Comparison of ENCODE assay signal across 39 cellular contexts in the genomic region with DNA sequence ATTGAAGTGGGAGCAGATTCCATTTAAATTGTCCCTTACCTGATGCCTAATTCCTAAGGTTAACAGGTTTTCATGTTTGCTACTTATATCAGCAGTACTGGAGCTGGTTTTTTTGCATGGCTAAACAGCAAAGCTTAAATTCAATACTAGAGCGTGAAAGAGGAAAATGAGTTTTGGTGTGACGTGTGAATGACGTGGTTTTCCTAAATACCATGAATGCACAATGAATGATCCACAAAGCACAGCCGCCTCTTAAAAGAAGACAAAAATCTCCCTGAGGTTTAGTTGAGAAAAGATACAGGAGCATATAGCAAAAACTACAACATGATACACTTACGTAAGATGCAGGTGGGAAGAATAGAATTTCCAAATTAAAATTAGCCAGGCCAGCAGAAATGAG.
"Had no signal": no experiment of that assay in that cellular context is flagged by ENCODE, and none has a peak within 500 bp of the region (broad histone marks: within the 10 kb centered on the region; RNA-seq: fewer than 3 reads in every experiment).

No MANE protein-coding gene starts in this region.

- H3K27ac Mint-ChIP-seq: activated naive CD4-positive, alpha-beta T cell treated with anti-CD3 and anti-CD28 coated beads for 36 hours; activated naive CD4-positive, alpha-beta T cell treated with anti-CD3 and anti-CD28 coated beads, Interleukin-2, amount 10 ng/mL, durations not matched to agents 7 days and 5 days; activated naive CD4-positive, alpha-beta T cell treated with anti-CD3 and anti-CD28 coated beads, Interleukin-2, amount 50 U/mL, for 24 hours; activated naive CD4-positive, alpha-beta T cell treated with anti-CD3 and anti-CD28 coated beads, Interleukin-2, amount 50 U/mL, for 72 hours; activated naive CD8-positive, alpha-beta T cell; activated naive CD8-positive, alpha-beta T cell treated with anti-CD3 and anti-CD28 coated beads for 36 hours; activated naive CD8-positive, alpha-beta T cell treated with anti-CD3 and anti-CD28 coated beads, Interleukin-2, amount 10 ng/mL, durations not matched to agents 7 days and 5 days; activated naive CD8-positive, alpha-beta T cell treated with anti-CD3 and anti-CD28 coated beads, Interleukin-2, amount 50 U/mL, for 24 hours; activated T-cell treated with anti-CD3 and anti-CD28 coated beads, Interleukin-2, amount 50 U/mL, for 24 hours; activated T-helper 1 cell treated with anti-CD3 and anti-CD28 coated beads, Interleukin-12 subunit alpha, Interleukin-12 subunit beta, Interleukin-2, Interleukin-4 antibody, amounts not matched to agents 30 ng/mL and 10 ng/mL and 1 ng/mL, durations not matched to agents 14 hours and 24 hours and 36 hours; activated T-helper 17 cell treated with anti-CD3 and anti-CD28 coated beads, Interleukin-2, amount 50 U/mL, for 72 hours; activated T-helper 2 cell treated with anti-CD3 and anti-CD28 coated beads, Interferon-gamma antibody, Interleukin-2, Interleukin-4, amounts not matched to agents 10 μg/mL and 5 μg/mL and 100 μg/mL, durations not matched to agents 14 hours and 24 hours and 36 hours; brain had no signal

- DNase-seq: activated effector memory CD4-positive, alpha-beta T cell treated with anti-CD3 and anti-CD28 coated beads, Interleukin-2, amount 50 U/mL, for 16 hours; activated effector memory CD4-positive, alpha-beta T cell treated with Interleukin-2 at 50 U/mL for 16 hours; activated gamma-delta T cell; activated gamma-delta T cell treated with Interleukin-2 at 50 U/mL for 16 hours; activated naive CD4-positive, alpha-beta T cell; activated naive CD4-positive, alpha-beta T cell treated with anti-CD3 and anti-CD28 coated beads for 36 hours; activated naive CD4-positive, alpha-beta T cell treated with anti-CD3 and anti-CD28 coated beads, Interleukin-2, amount 10 ng/mL, durations not matched to agents 7 days and 5 days; activated naive CD4-positive, alpha-beta T cell treated with anti-CD3 and anti-CD28 coated beads, Interleukin-2, amount 50 U/mL, for 16 hours; activated naive CD4-positive, alpha-beta T cell treated with Interleukin-2 at 50 U/mL for 16 hours; activated naive CD8-positive, alpha-beta T cell treated with anti-CD3 and anti-CD28 coated beads for 36 hours; activated naive CD8-positive, alpha-beta T cell treated with anti-CD3 and anti-CD28 coated beads, Interleukin-2, amount 10 ng/mL, durations not matched to agents 7 days and 5 days; activated naive CD8-positive, alpha-beta T cell treated with anti-CD3 and anti-CD28 coated beads, Interleukin-2, amount 50 U/mL, for 24 hours; activated T-cell treated with anti-CD3 and anti-CD28 coated beads for 4 hours; activated T-cell treated with anti-CD3 and anti-CD28 coated beads, Interleukin-2, amount 50 U/mL, for 1 hour; activated T-cell treated with anti-CD3 and anti-CD28 coated beads, Interleukin-2, amount 50 U/mL, for 24 hours; activated T-cell treated with anti-CD3 and anti-CD28 coated beads, Interleukin-2, amount 50 U/mL, for 4 hours; activated T-cell treated with anti-CD3 and anti-CD28 coated beads, Interleukin-2, amount 50 U/mL, for 48 hours; adrenal gland; amniotic stem cell; amygdala; anterior cingulate cortex; aorta; body of pancreas; brain microvascular endothelial cell; caudate nucleus; central memory CD4-positive, alpha-beta T cell; cerebellar nuclear complex had no signal

- H3K4me1 ChIP-seq: adrenal gland, ascending aorta, body of pancreas, breast epithelium had no signal

- H3K9me3 Mint-ChIP-seq: activated naive CD4-positive, alpha-beta T cell treated with anti-CD3 and anti-CD28 coated beads for 36 hours; activated naive CD4-positive, alpha-beta T cell treated with anti-CD3 and anti-CD28 coated beads, Interleukin-2, amount 50 U/mL, for 24 hours; activated naive CD8-positive, alpha-beta T cell treated with anti-CD3 and anti-CD28 coated beads, Interleukin-2, amount 10 ng/mL, durations not matched to agents 7 days and 5 days; activated naive CD8-positive, alpha-beta T cell treated with anti-CD3 and anti-CD28 coated beads, Interleukin-2, amount 50 U/mL, for 24 hours; activated T-helper 1 cell treated with anti-CD3 and anti-CD28 coated beads, Interleukin-12 subunit alpha, Interleukin-12 subunit beta, Interleukin-2, Interleukin-4 antibody, amounts not matched to agents 30 ng/mL and 10 ng/mL and 1 ng/mL, durations not matched to agents 14 hours and 24 hours and 36 hours; activated T-helper 2 cell treated with anti-CD3 and anti-CD28 coated beads, Interferon-gamma antibody, Interleukin-2, Interleukin-4, amounts not matched to agents 10 μg/mL and 5 μg/mL and 100 μg/mL, durations not matched to agents 14 hours and 24 hours and 36 hours; brain had no signal

- H3K27me3 Mint-ChIP-seq: activated naive CD4-positive, alpha-beta T cell treated with anti-CD3 and anti-CD28 coated beads, Interleukin-2, amount 10 ng/mL, durations not matched to agents 7 days and 5 days; activated naive CD4-positive, alpha-beta T cell treated with anti-CD3 and anti-CD28 coated beads, Interleukin-2, amount 50 U/mL, for 24 hours; activated naive CD8-positive, alpha-beta T cell; activated naive CD8-positive, alpha-beta T cell treated with anti-CD3 and anti-CD28 coated beads for 36 hours; activated naive CD8-positive, alpha-beta T cell treated with anti-CD3 and anti-CD28 coated beads, Interleukin-2, amount 10 ng/mL, durations not matched to agents 7 days and 5 days; activated naive CD8-positive, alpha-beta T cell treated with anti-CD3 and anti-CD28 coated beads, Interleukin-2, amount 50 U/mL, for 24 hours; activated T-cell treated with anti-CD3 and anti-CD28 coated beads, Interleukin-2, amount 50 U/mL, for 24 hours; activated T-helper 17 cell treated with anti-CD3 and anti-CD28 coated beads, Interleukin-2, amount 50 U/mL, for 72 hours; brain; central memory CD8-positive, alpha-beta T cell had no signal

- H3K36me3 Mint-ChIP-seq: activated naive CD4-positive, alpha-beta T cell treated with anti-CD3 and anti-CD28 coated beads, Interleukin-2, amount 10 ng/mL, durations not matched to agents 7 days and 5 days; activated naive CD4-positive, alpha-beta T cell treated with anti-CD3 and anti-CD28 coated beads, Interleukin-2, amount 50 U/mL, for 24 hours; activated naive CD4-positive, alpha-beta T cell treated with anti-CD3 and anti-CD28 coated beads, Interleukin-2, amount 50 U/mL, for 72 hours; activated naive CD8-positive, alpha-beta T cell; activated naive CD8-positive, alpha-beta T cell treated with anti-CD3 and anti-CD28 coated beads for 36 hours; activated naive CD8-positive, alpha-beta T cell treated with anti-CD3 and anti-CD28 coated beads, Interleukin-2, amount 10 ng/mL, durations not matched to agents 7 days and 5 days; brain had no signal

- FAIRE-seq: bronchial epithelial cell had no signal

- H3K9me3 ChIP-seq: adrenal gland, ascending aorta, body of pancreas, breast epithelium had no signal

- H3K4me1 Mint-ChIP-seq: activated naive CD4-positive, alpha-beta T cell treated with anti-CD3 and anti-CD28 coated beads, Interleukin-2, amount 10 ng/mL, durations not matched to agents 7 days and 5 days; activated naive CD4-positive, alpha-beta T cell treated with anti-CD3 and anti-CD28 coated beads, Interleukin-2, amount 50 U/mL, for 24 hours; activated naive CD8-positive, alpha-beta T cell treated with anti-CD3 and anti-CD28 coated beads for 36 hours; activated naive CD8-positive, alpha-beta T cell treated with anti-CD3 and anti-CD28 coated beads, Interleukin-2, amount 10 ng/mL, durations not matched to agents 7 days and 5 days; activated naive CD8-positive, alpha-beta T cell treated with anti-CD3 and anti-CD28 coated beads, Interleukin-2, amount 50 U/mL, for 24 hours; activated T-helper 17 cell treated with anti-CD3 and anti-CD28 coated beads, Interleukin-2, amount 50 U/mL, for 72 hours; central memory CD8-positive, alpha-beta T cell had no signal

- H3K27ac ChIP-seq: adrenal gland, ascending aorta, body of pancreas, brain microvascular endothelial cell, breast epithelium, cardiac muscle cell had no signal

- H3K36me3 ChIP-seq: adrenal gland, ascending aorta, brain microvascular endothelial cell, breast epithelium, cardiac muscle cell had no signal

- H3K4me3 ChIP-seq: adrenal gland, ascending aorta, body of pancreas, breast epithelium, cardiac muscle cell had no signal

- ATAC-seq: activated naive CD4-positive, alpha-beta T cell treated with anti-CD3 and anti-CD28 coated beads, Interleukin-2, amount 50 U/mL, for 72 hours; activated naive CD8-positive, alpha-beta T cell treated with anti-CD3 and anti-CD28 coated beads, Interleukin-2, amount 50 U/mL, for 24 hours; activated T-cell treated with anti-CD3 and anti-CD28 coated beads, Interleukin-2, amount 50 U/mL, for 4 hours; activated T-helper 17 cell treated with anti-CD3 and anti-CD28 coated beads, Interleukin-2, amount 50 U/mL, for 72 hours; body of pancreas had no signal

- H3K4me3 Mint-ChIP-seq: activated naive CD4-positive, alpha-beta T cell treated with anti-CD3 and anti-CD28 coated beads for 36 hours; activated naive CD4-positive, alpha-beta T cell treated with anti-CD3 and anti-CD28 coated beads, Interleukin-2, amount 10 ng/mL, durations not matched to agents 7 days and 5 days; activated naive CD4-positive, alpha-beta T cell treated with anti-CD3 and anti-CD28 coated beads, Interleukin-2, amount 50 U/mL, for 24 hours; activated naive CD8-positive, alpha-beta T cell; activated naive CD8-positive, alpha-beta T cell treated with anti-CD3 and anti-CD28 coated beads for 36 hours; activated naive CD8-positive, alpha-beta T cell treated with anti-CD3 and anti-CD28 coated beads, Interleukin-2, amount 10 ng/mL, durations not matched to agents 7 days and 5 days; activated naive CD8-positive, alpha-beta T cell treated with anti-CD3 and anti-CD28 coated beads, Interleukin-2, amount 50 U/mL, for 24 hours; activated T-cell treated with anti-CD3 and anti-CD28 coated beads, Interleukin-2, amount 50 U/mL, for 24 hours; activated T-cell treated with anti-CD3 and anti-CD28 coated beads, Interleukin-2, amount 50 U/mL, for 4 hours; activated T-helper 1 cell treated with anti-CD3 and anti-CD28 coated beads, Interleukin-12 subunit alpha, Interleukin-12 subunit beta, Interleukin-2, Interleukin-4 antibody, amounts not matched to agents 30 ng/mL and 10 ng/mL and 1 ng/mL, durations not matched to agents 14 hours and 24 hours and 36 hours; activated T-helper 17 cell treated with anti-CD3 and anti-CD28 coated beads, Interleukin-2, amount 50 U/mL, for 72 hours; brain; central memory CD8-positive, alpha-beta T cell had no signal

- H3K27me3 ChIP-seq: adrenal gland, ascending aorta, body of pancreas, brain microvascular endothelial cell, breast epithelium, cardiac muscle cell had no signal
